19 cellular contexts compared by ENCODE assay signal in genomic region chr19:49925486-49925885, GRCh38. TPM values are rescaled to one million over a fixed set of nuclear protein-coding genes. Genes with fewer than 3 reads are reported as not detected.
DNase-seq lines count a peak whose midpoint lies in the region; ATAC-seq and TF ChIP-seq lines count a peak whose summit lies in the region.
"Had no signal": no experiment of that assay in that cellular context is flagged by ENCODE, and none has a peak within 500 bp of the region (broad histone marks: within the 10 kb centered on the region; RNA-seq: fewer than 3 reads in every experiment).

No MANE protein-coding gene starts in this region.

- H3K27me3 Mint-ChIP-seq in natural killer cell (ENCODE audit: low read depth in 2 of 2): no peaks in the 10 kb centered on the region

- peak overlapping the region; percentile 9 for H3K4me3 Mint-ChIP-seq in natural killer cell
- H3K4me3 Mint-ChIP-seq: T-helper 2 cell treated with Interferon-gamma antibody and Interleukin-4, amounts not matched to agents 5 μg/mL and 100 μg/mL, for 36 hours had no signal

- peak overlapping the region in 6 of 10 experiments; percentile 3 to 51 (median 42); a peak in 3 of 20 replicates for H3K4me3 ChIP-seq in BLaER1 treated with 17β-estradiol and CSF1 and Interleukin-3, amounts not matched to agents 10 nM and 100 nM
- H3K4me3 ChIP-seq in GM06990 (replicated peaks; ENCODE audit: low read depth, low read length): peak overlapping the region; percentile 5; the same call in 1 of the 2 replicates
- H3K4me3 ChIP-seq: heart right ventricle, lung, pancreas, sigmoid colon, vagina had no signal

- ATAC-seq in natural killer cell (no peak), HG03571 (IDR thresholded peaks at IDR 0.05; ENCODE audit: unreplicated experiment) (no peak), left colon (no peak)
- ATAC-seq: HCT116, heart right ventricle, pancreas had no signal

- TF ChIP-seq CTCF in GM06990 (IDR thresholded peaks at IDR 0.05; ENCODE audit: insufficient read depth, low read length, poor library complexity, severe bottlenecking): no peak
- TF ChIP-seq CTCF in VCaP (conservative IDR thresholded peaks at IDR 0.05): no peak
- no peak for TF ChIP-seq CTCF in natural killer cell (IDR thresholded peaks at IDR 0.05)

- H3K27me3 ChIP-seq in BLaER1 treated with 17β-estradiol and CSF1 and Interleukin-3, amounts not matched to agents 10 nM and 100 nM: no peaks in the 10 kb centered on the region
- H3K27me3 ChIP-seq in GM06990 (replicated peaks; ENCODE audit: control insufficient read depth, insufficient read depth, low read length): no peaks in the 10 kb centered on the region
- H3K27me3 ChIP-seq: heart right ventricle, pancreas, sigmoid colon, vagina had no signal

- H3K4me2 ChIP-seq in BLaER1 treated with 17β-estradiol and CSF1 and Interleukin-3, amounts not matched to agents 10 nM and 100 nM: peak overlapping the region; percentile 89 to 99 (median 95)

- peak overlapping the region in 8 of 11 experiments; percentile 31 to 79 (median 69); a peak in 12 of 22 replicates for H3K9ac ChIP-seq in BLaER1 treated with 17β-estradiol and CSF1 and Interleukin-3, amounts not matched to agents 10 nM and 100 nM

- H3K27ac ChIP-seq in BLaER1 treated with 17β-estradiol and CSF1 and Interleukin-3, amounts not matched to agents 10 nM and 100 nM: peak overlapping the region in 5 of 11 experiments; percentile 14 to 83 (median 75); a peak in 4 of 22 replicates
- 0 out of 2 replicates have a peak overlapping the region, but pooled peaks have one; percentile 20 for H3K27ac ChIP-seq in VCaP
- H3K27ac ChIP-seq: pancreas, sigmoid colon, vagina had no signal

- peaks cover 66 to 79% (median 75%) of the 10 kb centered on the region in 11 experiments for H3K36me3 ChIP-seq in BLaER1 treated with 17β-estradiol and CSF1 and Interleukin-3, amounts not matched to agents 10 nM and 100 nM
- H3K36me3 ChIP-seq in GM06990 (ENCODE audit: control insufficient read depth, insufficient read depth, low read length): peaks cover 34% of the 10 kb centered on the region

- DNase-seq in GM06990 (ENCODE audit: extremely low read depth, insufficient read length) (no peak), natural killer cell (no peak), cerebellar nuclear complex (lab: John Stamatoyannopoulos, UW) (no peak), left colon (no peak)
- DNase-seq: activated CD4-positive, CD25-positive, alpha-beta regulatory T cell treated with anti-CD3 and anti-CD28 coated beads, Interleukin-2, amount 50 U/mL, for 72 hours; central memory CD4-positive, alpha-beta T cell; heart right ventricle; KG1; NCI-H1105; NCI-H524 treated with DMSO at 0.1 percent for 48 hours; sigmoid colon had no signal

- intact Hi-C loops in natural killer cell (cut with micrococcal nuclease): no loop called here
- intact Hi-C loops in left colon (cut with DNase I, micrococcal nuclease): no loop called here

- no peaks in the 10 kb centered on the region for H3K36me3 Mint-ChIP-seq in natural killer cell

- H4K20me1 ChIP-seq in BLaER1 treated with 17β-estradiol and CSF1 and Interleukin-3, amounts not matched to agents 10 nM and 100 nM: peaks cover 54 to 82% (median 79%) of the 10 kb centered on the region in 11 experiments; a peak in 21 of 22 replicates

- H3K9me3 Mint-ChIP-seq in natural killer cell: peaks cover 0 to 2% of the 10 kb centered on the region in 2 donors
- H3K9me3 Mint-ChIP-seq: T-helper 2 cell treated with Interferon-gamma antibody and Interleukin-4, amounts not matched to agents 5 μg/mL and 100 μg/mL, for 36 hours had no signal

- peaks cover 35 to 51% of the 10 kb centered on the region in 2 donors for H3K4me1 Mint-ChIP-seq in natural killer cell

- no peaks in the 10 kb centered on the region; a peak in 1 of 22 replicates for H3K9me3 ChIP-seq in BLaER1 treated with 17β-estradiol and CSF1 and Interleukin-3, amounts not matched to agents 10 nM and 100 nM (replicated peaks in 1 of 11)
- H3K9me3 ChIP-seq: heart right ventricle, pancreas, sigmoid colon, vagina had no signal

- H3K4me1 ChIP-seq in BLaER1 treated with 17β-estradiol and CSF1 and Interleukin-3, amounts not matched to agents 10 nM and 100 nM: peaks cover 79 to 83% (median 82%) of the 10 kb centered on the region in 10 experiments

- no peak overlapping the region for H3K27ac Mint-ChIP-seq in natural killer cell
- H3K27ac Mint-ChIP-seq: T-helper 2 cell treated with Interferon-gamma antibody and Interleukin-4, amounts not matched to agents 5 μg/mL and 100 μg/mL, for 36 hours had no signal

RNA-seq across cellular contexts. Expression of gene ATF5, which starts 3.5 kb away (rescaled TPM):
- total RNA-seq in natural killer cell (10 to 100 TPM; 11.7 to 15.4 (median 14.2) TPM), left colon (10 to 100 TPM; 13.2 to 16.7 TPM)

RNA-seq across cellular contexts. Expression of gene NUP62, which starts 3.8 kb away (rescaled TPM):
- total RNA-seq in natural killer cell: 10 to 100 TPM; 34.2 to 57.4 (median 40.9) TPM
- total RNA-seq in left colon: 10 to 100 TPM; 31.5 to 37.1 TPM

RNA-seq across cellular contexts. Expression of gene IL4I1, which starts 28.8 kb away (rescaled TPM):
- total RNA-seq in natural killer cell (1 to 10 TPM; 3.0 to 3.8 (median 3.4) TPM), left colon (1 to 10 TPM in 1 of 2 donors, under 1 TPM in 1; 0.67 to 1.3 TPM)
- total RNA-seq: vagina had no signal

RNA-seq across cellular contexts. Expression of gene SIGLEC11, which starts 35.5 kb away (rescaled TPM):
- under 1 TPM in 2 of 3 donors, not detected in 1; 0.40 to 0.75 TPM for total RNA-seq in natural killer cell
- under 1 TPM; 0.40 to 0.75 TPM for total RNA-seq in left colon

RNA-seq across cellular contexts. Expression of gene TBC1D17, which starts 48.0 kb away (rescaled TPM):
- total RNA-seq in natural killer cell (10 to 100 TPM; 45.8 to 59.7 (median 54.4) TPM), left colon (10 to 100 TPM; 32.8 to 36.4 TPM)
